Comparison of ENCODE assay signal across 11 cellular contexts in the genomic region with DNA sequence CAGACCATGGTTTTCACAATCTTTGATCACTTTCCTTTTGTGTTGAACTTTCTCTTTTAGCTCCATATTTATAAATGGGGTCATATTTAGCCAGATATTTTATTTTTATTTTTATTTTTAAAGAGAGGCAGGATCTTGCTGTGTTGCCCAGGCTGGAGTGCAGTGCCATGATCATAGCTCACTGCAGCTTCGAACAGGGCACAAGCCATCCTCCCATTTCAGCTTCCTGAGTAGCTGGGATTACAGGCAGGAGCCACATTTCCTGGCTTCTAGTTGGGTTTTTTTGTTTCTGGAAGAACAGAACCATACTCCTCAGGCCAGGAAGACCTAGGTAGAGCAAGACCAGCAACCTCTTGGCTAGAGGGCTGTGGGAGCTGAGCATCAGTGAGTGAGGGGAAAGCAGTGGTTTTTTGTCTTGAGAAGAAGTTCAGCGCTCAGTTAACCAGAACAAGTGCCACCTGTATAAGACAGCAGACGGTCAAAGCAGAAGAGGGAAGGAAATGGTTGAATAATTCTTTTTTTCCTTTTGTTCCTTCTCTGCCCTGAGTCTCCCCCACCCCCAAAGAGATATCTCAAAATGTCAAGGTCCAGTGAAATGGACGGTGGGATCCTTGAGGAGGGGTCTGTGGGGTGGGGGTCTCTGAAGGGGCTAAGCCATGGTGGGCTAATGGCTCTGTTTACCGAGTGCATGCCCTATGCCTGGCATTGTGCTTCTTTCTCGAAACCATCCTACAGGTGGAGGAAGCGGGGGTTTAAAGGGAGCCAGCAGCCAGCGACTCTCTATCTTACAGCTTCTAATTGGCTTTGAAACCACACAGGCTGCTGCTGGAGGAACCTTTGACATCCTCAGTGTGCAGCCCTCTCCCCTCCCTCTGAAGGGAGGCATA.
A peak's percentile ranks its signal among the peaks of the same experiment; 100 is the strongest.
DNase-seq lines count a peak whose midpoint lies in the region; ATAC-seq, FAIRE-seq and TF ChIP-seq lines count a peak whose summit lies in the region.
"Had no signal": no experiment of that assay in that cellular context is flagged by ENCODE, and none has a peak within 500 bp of the region (broad histone marks: within the 10 kb centered on the region; RNA-seq: fewer than 3 reads in every experiment).

No MANE protein-coding gene starts in this region.

- intact Hi-C loops in CD4-positive, alpha-beta memory T cell (cut with micrococcal nuclease) = no loop called here
- intact Hi-C loops in naive thymus-derived CD4-positive, alpha-beta T cell (cut with micrococcal nuclease) = loop anchor here (1.0 to 5.0 kb wide), 5 partner anchors 8 to 63 kb away; partner anchors contain the start of gene PTPRJ (in 1 of the 2)
- intact Hi-C loops in uterus (cut with DNase I; ENCODE audit: low total_unique reads) = no loop called here
- intact Hi-C loops in pancreas (cut with DNase I) = no loop called here
- intact Hi-C loops in Right ventricle myocardium inferior (cut with DNase I) = no loop called here

- no peaks in the 10 kb centered on the region for H3K27me3 ChIP-seq in CD4-positive, alpha-beta memory T cell (ENCODE audit: insufficient read depth, low read length)
- no peaks in the 10 kb centered on the region for H3K27me3 ChIP-seq in naive thymus-derived CD4-positive, alpha-beta T cell (ENCODE audit: control insufficient read depth in 2 of 2, insufficient read depth in 2 of 2, low read length in 2 of 2)
- H3K27me3 ChIP-seq in uterus = no peaks in the 10 kb centered on the region
- no peaks in the 10 kb centered on the region for H3K27me3 ChIP-seq in pancreas

- peak; percentile 45 for FAIRE-seq in GM19239 (lab: Jason Lieb, UNC)
- no peak for FAIRE-seq in pancreas (lab: Jason Lieb, UNC)

- H3K4me3 Mint-ChIP-seq in CD4-positive, alpha-beta memory T cell = peak overlapping the region in 7 of 8 donors; percentile 26 to 68 (median 51)
- H3K4me3 Mint-ChIP-seq in T-helper 2 cell treated with Interferon-gamma antibody and Interleukin-4, amounts not matched to agents 5 μg/mL and 100 μg/mL, for 36 hours = peak overlapping the region; percentile 41
- H3K4me3 Mint-ChIP-seq in naive thymus-derived CD4-positive, alpha-beta T cell = peak overlapping the region; percentile 44 to 82 (median 69)

- WGBS in pancreas, 2 donors = 87 to 90% methylated on average over 8 of the region's 8 CpGs

- no peaks in the 10 kb centered on the region for H3K9me3 Mint-ChIP-seq in CD4-positive, alpha-beta memory T cell
- H3K9me3 Mint-ChIP-seq in T-helper 2 cell treated with Interferon-gamma antibody and Interleukin-4, amounts not matched to agents 5 μg/mL and 100 μg/mL, for 36 hours = no peaks in the 10 kb centered on the region
- no peaks in the 10 kb centered on the region for H3K9me3 Mint-ChIP-seq in naive thymus-derived CD4-positive, alpha-beta T cell

- no peak for DNase-seq in CD4-positive, alpha-beta memory T cell
- DNase-seq in GM19239 (ENCODE audit: insufficient read length, low spot score) (no peak), uterus (no peak), LoVo (ENCODE audit: low spot score) (no peak), pancreas (no peak), Right ventricle myocardium inferior (ENCODE audit: missing footprints) (no peak)
- no peak for DNase-seq in T-helper 2 cell treated with Interferon-gamma antibody and Interleukin-4, amounts not matched to agents 5 μg/mL and 100 μg/mL, for 36 hours (ENCODE audit: low spot score)
- DNase-seq in naive thymus-derived CD4-positive, alpha-beta T cell = peak in 5 of 9 donors; percentile 34 to 51 (median 44)
- DNase-seq: NCI-H1694 treated with DMSO at 0.1 percent for 48 hours, SHP77 had no signal

- peaks cover 45% of the 10 kb centered on the region for H3K4me1 ChIP-seq in CD4-positive, alpha-beta memory T cell (ENCODE audit: insufficient read depth, low read length)
- H3K4me1 ChIP-seq in naive thymus-derived CD4-positive, alpha-beta T cell (ENCODE audit: control insufficient read depth in 2 of 2, insufficient read depth in 2 of 2, low read length in 2 of 2) = peaks cover 14 to 29% of the 10 kb centered on the region in 2 donors
- no peaks in the 10 kb centered on the region for H3K4me1 ChIP-seq in uterus
- H3K4me1 ChIP-seq in pancreas = peaks cover 0 to 5% (median 0%) of the 10 kb centered on the region in 3 donors

- TF ChIP-seq POLR2A in uterus (IDR thresholded peaks at IDR 0.05) = no peak

- TF ChIP-seq CTCF in uterus (IDR thresholded peaks at IDR 0.05) (no peak), pancreas (IDR thresholded peaks at IDR 0.05) (no peak)

- H3K4me1 Mint-ChIP-seq in CD4-positive, alpha-beta memory T cell = peaks cover 46 to 69% (median 56%) of the 10 kb centered on the region in 4 donors
- H3K4me1 Mint-ChIP-seq in T-helper 2 cell treated with Interferon-gamma antibody and Interleukin-4, amounts not matched to agents 5 μg/mL and 100 μg/mL, for 36 hours (ENCODE audit: low read depth) = peaks cover 58% of the 10 kb centered on the region
- peaks cover 46 to 78% (median 74%) of the 10 kb centered on the region in 7 donors for H3K4me1 Mint-ChIP-seq in naive thymus-derived CD4-positive, alpha-beta T cell

- peaks cover 0 to 15% of the 10 kb centered on the region in 2 donors for H3K36me3 Mint-ChIP-seq in CD4-positive, alpha-beta memory T cell
- peaks cover 25% of the 10 kb centered on the region for H3K36me3 Mint-ChIP-seq in T-helper 2 cell treated with Interferon-gamma antibody and Interleukin-4, amounts not matched to agents 5 μg/mL and 100 μg/mL, for 36 hours (ENCODE audit: low read depth)
- peaks cover 0 to 27% (median 5%) of the 10 kb centered on the region in 5 donors for H3K36me3 Mint-ChIP-seq in naive thymus-derived CD4-positive, alpha-beta T cell

- no peak overlapping the region for H3K27ac ChIP-seq in CD4-positive, alpha-beta memory T cell (ENCODE audit: low read depth, low read length)
- H3K27ac ChIP-seq in naive thymus-derived CD4-positive, alpha-beta T cell (ENCODE audit: low read depth, low read length) = peak overlapping the region; percentile 59
- no peak overlapping the region for H3K27ac ChIP-seq in uterus
- no peak overlapping the region for H3K27ac ChIP-seq in pancreas
- H3K27ac ChIP-seq: parathyroid adenoma had no signal

- no peaks in the 10 kb centered on the region for H3K36me3 ChIP-seq in CD4-positive, alpha-beta memory T cell (ENCODE audit: insufficient read depth, low read length)
- no peaks in the 10 kb centered on the region for H3K36me3 ChIP-seq in naive thymus-derived CD4-positive, alpha-beta T cell (ENCODE audit: control insufficient read depth in 2 of 3, insufficient read depth in 3 of 3, low read length in 3 of 3)
- H3K36me3 ChIP-seq in uterus (no peaks in the 10 kb centered on the region), pancreas (no peaks in the 10 kb centered on the region)

- peak; percentile 70 for ATAC-seq in naive thymus-derived CD4-positive, alpha-beta T cell
- ATAC-seq in pancreas (no peak), Right ventricle myocardium inferior (no peak)

- POLR2A ChIA-PET in CD4-positive, alpha-beta memory T cell (lab: Charles Lee; ENCODE audit: partially characterized antibody) = interaction anchor here (0.6 to 2.4 kb wide), 7 partner anchors 9 to 65 kb away, joined by 3 to 22 read pairs (median 5); no protein-coding TSS in a partner anchor
- POLR2A ChIA-PET in naive thymus-derived CD4-positive, alpha-beta T cell (lab: Charles Lee) = interaction anchor here (0.7 to 3.0 kb wide), 15 partner anchors 8 to 275 kb away, joined by 3 to 21 read pairs (median 4); no protein-coding TSS in a partner anchor

- H3K27ac Mint-ChIP-seq in CD4-positive, alpha-beta memory T cell = peak overlapping the region in 6 of 7 donors; percentile 43 to 83 (median 64)
- peak overlapping the region; percentile 80 for H3K27ac Mint-ChIP-seq in T-helper 2 cell treated with Interferon-gamma antibody and Interleukin-4, amounts not matched to agents 5 μg/mL and 100 μg/mL, for 36 hours
- H3K27ac Mint-ChIP-seq in naive thymus-derived CD4-positive, alpha-beta T cell = peak overlapping the region; percentile 67 to 91 (median 83)

- H3K27me3 Mint-ChIP-seq in CD4-positive, alpha-beta memory T cell = no peaks in the 10 kb centered on the region
- no peaks in the 10 kb centered on the region for H3K27me3 Mint-ChIP-seq in T-helper 2 cell treated with Interferon-gamma antibody and Interleukin-4, amounts not matched to agents 5 μg/mL and 100 μg/mL, for 36 hours (ENCODE audit: low read depth)
- no peaks in the 10 kb centered on the region for H3K27me3 Mint-ChIP-seq in naive thymus-derived CD4-positive, alpha-beta T cell

- H3K9me3 ChIP-seq in CD4-positive, alpha-beta memory T cell (ENCODE audit: control insufficient read depth in 1 of 2, low read length in 2 of 2) = no peaks in the 10 kb centered on the region
- no peaks in the 10 kb centered on the region for H3K9me3 ChIP-seq in naive thymus-derived CD4-positive, alpha-beta T cell (ENCODE audit: control insufficient read depth in 2 of 3, low read length in 3 of 3)
- H3K9me3 ChIP-seq in uterus (no peaks in the 10 kb centered on the region), pancreas (no peaks in the 10 kb centered on the region)

- CTCF ChIA-PET in CD4-positive, alpha-beta memory T cell (lab: Charles Lee; ENCODE audit: partially characterized antibody) = interaction anchor here (0.8 to 1.9 kb wide), 7 partner anchors 10 to 64 kb away, joined by 3 to 7 read pairs (median 3); no protein-coding TSS in a partner anchor
- CTCF ChIA-PET in naive thymus-derived CD4-positive, alpha-beta T cell (lab: Charles Lee) = interaction anchor here (0.5 to 2.1 kb wide), 7 partner anchors 11 to 136 kb away, joined by 3 to 11 read pairs (median 5); no protein-coding TSS in a partner anchor

- no peak overlapping the region for H3K4me3 ChIP-seq in CD4-positive, alpha-beta memory T cell (ENCODE audit: low read length in 2 of 2)
- H3K4me3 ChIP-seq in naive thymus-derived CD4-positive, alpha-beta T cell (ENCODE audit: low read length) = peak overlapping the region; percentile 18
- no peak overlapping the region for H3K4me3 ChIP-seq in uterus
- H3K4me3 ChIP-seq in pancreas = no peak overlapping the region

Comparison
In these comparisons a context has a peak if more than half of its experiments do, and no peak if none do; other contexts are left out.
1. DNase-seq: peak in naive thymus-derived CD4-positive, alpha-beta T cell (5 of 9); none in CD4-positive, alpha-beta memory T cell (0 of 5), GM19239 (single experiment), T-helper 2 cell treated with Interferon-gamma antibody and Interleukin-4, amounts not matched to agents 5 μg/mL and 100 μg/mL, for 36 hours (single experiment), uterus (0 of 2), LoVo (single experiment), pancreas (0 of 6) and Right ventricle myocardium inferior (single experiment).
2. intact Hi-C loops: an anchor here in naive thymus-derived CD4-positive, alpha-beta T cell (1.0 to 5.0 kb wide); none called in CD4-positive, alpha-beta memory T cell, uterus, pancreas and Right ventricle myocardium inferior.
3. Peak in every context shown above with its lines, with median percentiles within 50 percentile points of each other: H3K27ac Mint-ChIP-seq and H3K4me3 Mint-ChIP-seq.